8 cellular contexts compared by ENCODE assay signal in genomic region chr5:176542596-176543427, GRCh38. TPM values are rescaled to one million over a fixed set of nuclear protein-coding genes. Genes with fewer than 3 reads are reported as not detected.
DNase-seq lines count a peak whose midpoint lies in the region; ATAC-seq and TF ChIP-seq lines count a peak whose summit lies in the region.

No MANE protein-coding gene starts in this region.

- DNase-seq in NK-92 treated with Interleukin-12 subunit alpha and Interleukin-12 subunit beta, amount 100 ng/mL, for 24 hours (lab: John Stamatoyannopoulos, UW): peak; percentile 61
- DNase-seq in NK-92 (lab: John Stamatoyannopoulos, UW; ENCODE audit: unreplicated experiment) (no peak), right atrium auricular region (ENCODE audit: low spot score) (no peak), sigmoid colon (no peak), NCI-H128 (lab: John Stamatoyannopoulos, UW; ENCODE audit: unreplicated experiment) (no peak)
- DNase-seq in Jurkat, Clone E6-1 (ENCODE audit: low read depth, low spot score): no peak

- H3K9me3 Mint-ChIP-seq in activated naive CD4-positive, alpha-beta T cell treated with anti-CD3 and anti-CD28 coated beads, Interleukin-2, amount 50 U/mL, for 24 hours: no peaks in the 10 kb centered on the region

- peak overlapping the region; percentile 84 to 92 for H3K27ac ChIP-seq in right atrium auricular region
- H3K27ac ChIP-seq in sigmoid colon: peak overlapping the region; percentile 81 to 91 (median 87)

- 0 to 1% methylated on average over 110 of the region's 110 CpGs for WGBS in sigmoid colon, 2 donors

- H3K9me3 ChIP-seq in right atrium auricular region (no peaks in the 10 kb centered on the region), sigmoid colon (no peaks in the 10 kb centered on the region)

- no peak for TF ChIP-seq EP300 in sigmoid colon (IDR thresholded peaks at IDR 0.05)

- no peaks in the 10 kb centered on the region for H3K36me3 Mint-ChIP-seq in activated naive CD4-positive, alpha-beta T cell treated with anti-CD3 and anti-CD28 coated beads, Interleukin-2, amount 50 U/mL, for 24 hours

- ATAC-seq in GM21717 (IDR thresholded peaks at IDR 0.05; ENCODE audit: unreplicated experiment): peak; percentile 26

- no peaks in the 10 kb centered on the region for H3K27me3 Mint-ChIP-seq in activated naive CD4-positive, alpha-beta T cell treated with anti-CD3 and anti-CD28 coated beads, Interleukin-2, amount 50 U/mL, for 24 hours

- TF ChIP-seq CTCF in right atrium auricular region (IDR thresholded peaks at IDR 0.05) (no peak), sigmoid colon (IDR thresholded peaks at IDR 0.05) (peak in 1 of 4 experiments; percentile 13)

- H3K4me1 Mint-ChIP-seq in activated naive CD4-positive, alpha-beta T cell treated with anti-CD3 and anti-CD28 coated beads, Interleukin-2, amount 50 U/mL, for 24 hours: peaks cover 76% of the 10 kb centered on the region

- H3K4me1 ChIP-seq in right atrium auricular region (peaks cover 0 to 39% of the 10 kb centered on the region in 2 donors), sigmoid colon (peaks cover 0 to 43% (median 24%) of the 10 kb centered on the region in 4 donors)

- intact Hi-C loops in sigmoid colon (cut with DNase I): loop anchor here (1.0 to 2.0 kb wide), 3 partner anchors 96 to 126 kb away; partner anchors contain the start of genes CLTB and TSPAN17

- H3K27ac Mint-ChIP-seq in activated naive CD4-positive, alpha-beta T cell treated with anti-CD3 and anti-CD28 coated beads, Interleukin-2, amount 50 U/mL, for 24 hours: peak overlapping the region; percentile 57

- peak in 1 of 2 donors; percentile 2 for TF ChIP-seq POLR2A in sigmoid colon (IDR thresholded peaks at IDR 0.05)

- H3K4me3 Mint-ChIP-seq in activated naive CD4-positive, alpha-beta T cell treated with anti-CD3 and anti-CD28 coated beads, Interleukin-2, amount 50 U/mL, for 24 hours: peak overlapping the region; percentile 82

- H3K27me3 ChIP-seq in right atrium auricular region (no peaks in the 10 kb centered on the region), sigmoid colon (no peaks in the 10 kb centered on the region)

- H3K4me3 ChIP-seq in Jurkat, Clone E6-1 (ENCODE audit: low read length): peak overlapping the region; percentile 65
- H3K4me3 ChIP-seq in right atrium auricular region: peak overlapping the region; percentile 75 to 77
- H3K4me3 ChIP-seq in sigmoid colon: peak overlapping the region; percentile 55 to 82 (median 68)

- no peaks in the 10 kb centered on the region for H3K36me3 ChIP-seq in right atrium auricular region
- no peaks in the 10 kb centered on the region for H3K36me3 ChIP-seq in sigmoid colon

RNA-seq across cellular contexts. Expression of gene RNF44, which starts 5.6 kb away (rescaled TPM):
- 92.7 TPM for polyA plus RNA-seq in Jurkat, Clone E6-1 (2012; ENCODE audit: insufficient read depth, insufficient read length)
- total RNA-seq in right atrium auricular region (10 to 100 TPM; 10.7 to 12.4 TPM), sigmoid colon (10 to 100 TPM in 2 of 4 donors, 1 to 10 TPM in 2; 7.6 to 15.0 (median 11.1) TPM)
- polyA plus RNA-seq in sigmoid colon: 10 to 100 TPM; 18.0 to 64.0 (median 25.4) TPM

RNA-seq across cellular contexts. Expression of gene CDHR2, which starts 6.3 kb away (rescaled TPM):
- polyA plus RNA-seq in Jurkat, Clone E6-1 (2012; ENCODE audit: insufficient read depth, insufficient read length): 0.20 TPM
- total RNA-seq in right atrium auricular region (under 1 TPM in 1 of 2 donors, not detected in 1; 0.12 TPM), sigmoid colon (1 to 10 TPM in 1 of 4 donors, under 1 TPM in 1, not detected in 2; 0.71 to 1.1 TPM)
- 10 to 100 TPM in 2 of 3 donors, 1 to 10 TPM in 1; 9.6 to 57.9 (median 47.9) TPM for polyA plus RNA-seq in sigmoid colon
